8 cellular contexts compared by ENCODE assay signal in genomic region chr3:10223676-10224639, GRCh38. TPM values are rescaled to one million over a fixed set of nuclear protein-coding genes. Genes with fewer than 3 reads are reported as not detected.
A peak's percentile ranks its signal among the peaks of the same experiment; 100 is the strongest.
DNase-seq lines count a peak whose midpoint lies in the region; ATAC-seq, FAIRE-seq and TF ChIP-seq lines count a peak whose summit lies in the region.

No MANE protein-coding gene starts in this region.

- POLR2A ChIA-PET in activated CD8-positive, alpha-beta T cell treated with anti-CD3 and anti-CD28 coated beads, Interleukin-2, amount 10 ng/mL, durations not matched to agents 7 days and 5 days (lab: Charles Lee): interaction anchor here (1.1 to 3.0 kb wide), 3 partner anchors 23 to 30 kb away, joined by 3 to 22 read pairs (median 12); partner anchors contain the start of gene TATDN2

- TF ChIP-seq CTCF in pancreas (IDR thresholded peaks at IDR 0.05): no peak

- no peaks in the 10 kb centered on the region for H3K9me3 ChIP-seq in pancreas

- 82 to 84% methylated on average over 10 of the region's 10 CpGs for WGBS in pancreas, 2 donors

- H3K27me3 ChIP-seq in pancreas: no peaks in the 10 kb centered on the region

- peak overlapping the region; percentile 85 to 94 (median 90) for H3K27ac Mint-ChIP-seq in IgD-negative memory B cell
- H3K27ac Mint-ChIP-seq in activated CD8-positive, alpha-beta T cell treated with anti-CD3 and anti-CD28 coated beads, Interleukin-2, amount 10 ng/mL, durations not matched to agents 7 days and 5 days: peak overlapping the region; percentile 79
- H3K27ac Mint-ChIP-seq in stimulated activated effector memory CD8-positive, alpha-beta T cell treated with anti-CD3 and anti-CD28 coated beads, Interleukin-12 subunit alpha, Interleukin-12 subunit beta, amount 100 ng/mL, for 72 hours: peak overlapping the region; percentile 90

- peak; percentile 62 for ATAC-seq in GM21423 (IDR thresholded peaks at IDR 0.05; ENCODE audit: unreplicated experiment)
- peak; percentile 68 for ATAC-seq in activated CD8-positive, alpha-beta T cell treated with anti-CD3 and anti-CD28 coated beads, Interleukin-2, amount 10 ng/mL, durations not matched to agents 7 days and 5 days
- peak; percentile 76 for ATAC-seq in stimulated activated effector memory CD8-positive, alpha-beta T cell treated with anti-CD3 and anti-CD28 coated beads, Interleukin-12 subunit alpha, Interleukin-12 subunit beta, amount 100 ng/mL, for 72 hours
- no peak for ATAC-seq in pancreas

- DNase-seq in ELR (ENCODE audit: low read depth): peak; percentile 67
- DNase-seq in activated CD8-positive, alpha-beta T cell treated with anti-CD3 and anti-CD28 coated beads, Interleukin-2, amount 10 ng/mL, durations not matched to agents 7 days and 5 days: peak; percentile 76
- peak in 1 of 2 donors; percentile 65 for DNase-seq in stimulated activated effector memory CD8-positive, alpha-beta T cell treated with anti-CD3 and anti-CD28 coated beads, Interleukin-12 subunit alpha, Interleukin-12 subunit beta, amount 100 ng/mL, for 72 hours (ENCODE audit: low spot score in 2 of 2)
- DNase-seq in pancreas: no peak
- no peak for DNase-seq in A172 (ENCODE audit: low spot score)
- DNase-seq in AG20443 (ENCODE audit: low spot score): no peak

- H3K4me3 ChIP-seq in pancreas: no peak overlapping the region

- no peak for FAIRE-seq in pancreas (lab: Jason Lieb, UNC)

- H3K27me3 Mint-ChIP-seq in IgD-negative memory B cell: no peaks in the 10 kb centered on the region
- no peaks in the 10 kb centered on the region for H3K27me3 Mint-ChIP-seq in activated CD8-positive, alpha-beta T cell treated with anti-CD3 and anti-CD28 coated beads, Interleukin-2, amount 10 ng/mL, durations not matched to agents 7 days and 5 days (ENCODE audit: low read depth)

- H3K4me1 Mint-ChIP-seq in IgD-negative memory B cell: peaks cover 41 to 65% (median 61%) of the 10 kb centered on the region in 3 donors
- H3K4me1 Mint-ChIP-seq in activated CD8-positive, alpha-beta T cell treated with anti-CD3 and anti-CD28 coated beads, Interleukin-2, amount 10 ng/mL, durations not matched to agents 7 days and 5 days (ENCODE audit: low read depth): peaks cover 85% of the 10 kb centered on the region
- H3K4me1 Mint-ChIP-seq in stimulated activated effector memory CD8-positive, alpha-beta T cell treated with anti-CD3 and anti-CD28 coated beads, Interleukin-12 subunit alpha, Interleukin-12 subunit beta, amount 100 ng/mL, for 72 hours: peaks cover 63% of the 10 kb centered on the region

- peak overlapping the region in 3 of 4 donors; percentile 31 to 91 (median 86) for H3K4me3 Mint-ChIP-seq in IgD-negative memory B cell
- peak overlapping the region; percentile 29 for H3K4me3 Mint-ChIP-seq in activated CD8-positive, alpha-beta T cell treated with anti-CD3 and anti-CD28 coated beads, Interleukin-2, amount 10 ng/mL, durations not matched to agents 7 days and 5 days
- peak overlapping the region; percentile 57 for H3K4me3 Mint-ChIP-seq in stimulated activated effector memory CD8-positive, alpha-beta T cell treated with anti-CD3 and anti-CD28 coated beads, Interleukin-12 subunit alpha, Interleukin-12 subunit beta, amount 100 ng/mL, for 72 hours

- H3K9me3 Mint-ChIP-seq in IgD-negative memory B cell: no peaks in the 10 kb centered on the region
- H3K9me3 Mint-ChIP-seq in activated CD8-positive, alpha-beta T cell treated with anti-CD3 and anti-CD28 coated beads, Interleukin-2, amount 10 ng/mL, durations not matched to agents 7 days and 5 days (ENCODE audit: insufficient read depth): no peaks in the 10 kb centered on the region
- no peaks in the 10 kb centered on the region for H3K9me3 Mint-ChIP-seq in stimulated activated effector memory CD8-positive, alpha-beta T cell treated with anti-CD3 and anti-CD28 coated beads, Interleukin-12 subunit alpha, Interleukin-12 subunit beta, amount 100 ng/mL, for 72 hours

- intact Hi-C loops in pancreas (cut with DNase I): loop anchor here in 1 of 3 donors (10.0 kb wide), 1 partner anchor 279 kb away; no protein-coding TSS in a partner anchor

- H3K36me3 ChIP-seq in pancreas: no peaks in the 10 kb centered on the region

- CTCF ChIA-PET in activated CD8-positive, alpha-beta T cell treated with anti-CD3 and anti-CD28 coated beads, Interleukin-2, amount 10 ng/mL, durations not matched to agents 7 days and 5 days (lab: Charles Lee): interaction anchor here (0.6 to 3.4 kb wide), 21 partner anchors 9 to 291 kb away, joined by 3 to 12 read pairs (median 5); partner anchors contain the start of genes IRAK2 and TATDN2

- no peak overlapping the region for H3K27ac ChIP-seq in pancreas

- H3K36me3 Mint-ChIP-seq in IgD-negative memory B cell: peaks cover 11% of the 10 kb centered on the region
- peaks cover 7% of the 10 kb centered on the region for H3K36me3 Mint-ChIP-seq in activated CD8-positive, alpha-beta T cell treated with anti-CD3 and anti-CD28 coated beads, Interleukin-2, amount 10 ng/mL, durations not matched to agents 7 days and 5 days (ENCODE audit: low read depth)
- peaks cover 55% of the 10 kb centered on the region for H3K36me3 Mint-ChIP-seq in stimulated activated effector memory CD8-positive, alpha-beta T cell treated with anti-CD3 and anti-CD28 coated beads, Interleukin-12 subunit alpha, Interleukin-12 subunit beta, amount 100 ng/mL, for 72 hours

- no peaks in the 10 kb centered on the region for H3K4me1 ChIP-seq in pancreas

RNA-seq across cellular contexts. Expression of gene TATDN2, which starts 24.3 kb away (rescaled TPM):
- 11.6 TPM for polyA plus RNA-seq in IgD-negative memory B cell
- total RNA-seq in activated CD8-positive, alpha-beta T cell treated with anti-CD3 and anti-CD28 coated beads, Interleukin-2, amount 10 ng/mL, durations not matched to agents 7 days and 5 days: 10 to 100 TPM; 57.0 to 61.6 TPM
- 10 to 100 TPM; 12.8 to 23.1 (median 16.0) TPM for total RNA-seq in pancreas
- 10 to 100 TPM in 1 of 2 donors, 1 to 10 TPM in 1; 9.2 to 14.9 TPM for polyA plus RNA-seq in pancreas
- 16.0 and 18.8 TPM in 2 replicates for total RNA-seq in A172 (2014; rRNA removed; shearing (Covaris generic))

RNA-seq across cellular contexts. Expression of gene IRAK2, which starts 59.2 kb away (rescaled TPM):
- polyA plus RNA-seq in IgD-negative memory B cell (8.4 TPM), pancreas (1 to 10 TPM; 1.2 to 1.3 TPM)
- 1 to 10 TPM; 1.3 to 1.4 TPM for total RNA-seq in activated CD8-positive, alpha-beta T cell treated with anti-CD3 and anti-CD28 coated beads, Interleukin-2, amount 10 ng/mL, durations not matched to agents 7 days and 5 days
- total RNA-seq in pancreas: 1 to 10 TPM in 3 of 6 donors, under 1 TPM in 3; 0.74 to 5.4 (median 1.1) TPM
- total RNA-seq in A172 (2014; rRNA removed; shearing (Covaris generic)): 5.6 and 6.4 TPM in 2 replicates

Comparison
In these comparisons a context has a peak if more than half of its experiments do, and no peak if none do; other contexts are left out.
1. DNase-seq: peak in ELR (single experiment) and activated CD8-positive, alpha-beta T cell treated with anti-CD3 and anti-CD28 coated beads, Interleukin-2, amount 10 ng/mL, durations not matched to agents 7 days and 5 days (single experiment); none in pancreas (0 of 6), A172 (single experiment) and AG20443 (single experiment).
2. ATAC-seq: peak in GM21423 (single experiment), activated CD8-positive, alpha-beta T cell treated with anti-CD3 and anti-CD28 coated beads, Interleukin-2, amount 10 ng/mL, durations not matched to agents 7 days and 5 days (single experiment) and stimulated activated effector memory CD8-positive, alpha-beta T cell treated with anti-CD3 and anti-CD28 coated beads, Interleukin-12 subunit alpha, Interleukin-12 subunit beta, amount 100 ng/mL, for 72 hours (single experiment); none in pancreas (0 of 4).
3. H3K4me3 Mint-ChIP-seq: peak in every context shown above with its lines; median percentile 86 in IgD-negative memory B cell; 57 in stimulated activated effector memory CD8-positive, alpha-beta T cell treated with anti-CD3 and anti-CD28 coated beads, Interleukin-12 subunit alpha, Interleukin-12 subunit beta, amount 100 ng/mL, for 72 hours; 29 in activated CD8-positive, alpha-beta T cell treated with anti-CD3 and anti-CD28 coated beads, Interleukin-2, amount 10 ng/mL, durations not matched to agents 7 days and 5 days.
4. Peak in every context shown above with its lines, with median percentiles within 50 percentile points of each other: H3K27ac Mint-ChIP-seq.